In the genomic region with DNA sequence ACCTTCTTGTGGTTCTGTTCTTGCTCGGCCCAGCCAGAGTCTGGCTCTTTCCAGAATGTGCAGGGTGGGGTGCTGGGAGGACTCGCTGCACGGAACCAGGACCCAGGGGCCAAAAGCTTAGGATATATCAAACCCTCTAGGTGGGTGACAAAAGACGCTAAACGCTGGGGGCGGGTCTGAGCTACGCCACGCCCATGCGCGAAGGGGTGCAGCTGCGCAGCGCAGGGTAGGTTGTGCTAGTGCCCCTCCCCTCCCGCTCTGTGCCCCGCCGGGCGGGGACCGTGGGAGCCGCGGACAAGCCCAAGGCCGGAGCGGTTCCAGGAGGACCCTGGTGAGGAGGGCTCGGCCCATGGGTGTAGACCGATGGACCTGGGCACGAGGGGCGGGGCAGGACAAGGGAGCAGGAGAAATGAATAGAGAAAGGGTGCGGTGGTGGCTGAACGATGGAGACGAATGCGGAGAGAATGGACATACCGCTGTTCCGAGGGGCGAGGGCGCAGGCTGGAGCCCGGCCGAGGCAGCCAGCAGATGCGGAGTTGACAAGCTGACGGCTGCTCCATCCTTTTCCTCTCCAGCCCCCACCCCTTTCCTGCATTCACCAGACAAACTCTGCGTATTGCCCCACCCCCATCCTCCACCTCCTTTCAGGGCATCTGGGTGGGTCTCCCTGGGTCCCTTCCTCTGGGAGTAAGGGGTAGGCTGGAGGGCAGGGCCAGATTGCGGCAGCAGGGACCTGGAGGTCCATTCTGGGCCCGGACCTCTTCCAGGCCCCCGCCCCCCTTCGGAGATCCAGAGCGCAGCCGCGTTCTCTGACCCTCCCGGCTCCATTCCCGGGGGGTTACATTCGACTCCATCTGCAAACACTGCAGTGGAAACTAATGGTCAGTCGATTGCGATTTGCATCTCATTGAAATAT, we compare ENCODE assay signal across 8 cellular contexts.
A peak's percentile ranks its signal among the peaks of the same experiment; 100 is the strongest.
DNase-seq lines count a peak whose midpoint lies in the region; TF ChIP-seq lines count a peak whose summit lies in the region.

A gene with protein sequence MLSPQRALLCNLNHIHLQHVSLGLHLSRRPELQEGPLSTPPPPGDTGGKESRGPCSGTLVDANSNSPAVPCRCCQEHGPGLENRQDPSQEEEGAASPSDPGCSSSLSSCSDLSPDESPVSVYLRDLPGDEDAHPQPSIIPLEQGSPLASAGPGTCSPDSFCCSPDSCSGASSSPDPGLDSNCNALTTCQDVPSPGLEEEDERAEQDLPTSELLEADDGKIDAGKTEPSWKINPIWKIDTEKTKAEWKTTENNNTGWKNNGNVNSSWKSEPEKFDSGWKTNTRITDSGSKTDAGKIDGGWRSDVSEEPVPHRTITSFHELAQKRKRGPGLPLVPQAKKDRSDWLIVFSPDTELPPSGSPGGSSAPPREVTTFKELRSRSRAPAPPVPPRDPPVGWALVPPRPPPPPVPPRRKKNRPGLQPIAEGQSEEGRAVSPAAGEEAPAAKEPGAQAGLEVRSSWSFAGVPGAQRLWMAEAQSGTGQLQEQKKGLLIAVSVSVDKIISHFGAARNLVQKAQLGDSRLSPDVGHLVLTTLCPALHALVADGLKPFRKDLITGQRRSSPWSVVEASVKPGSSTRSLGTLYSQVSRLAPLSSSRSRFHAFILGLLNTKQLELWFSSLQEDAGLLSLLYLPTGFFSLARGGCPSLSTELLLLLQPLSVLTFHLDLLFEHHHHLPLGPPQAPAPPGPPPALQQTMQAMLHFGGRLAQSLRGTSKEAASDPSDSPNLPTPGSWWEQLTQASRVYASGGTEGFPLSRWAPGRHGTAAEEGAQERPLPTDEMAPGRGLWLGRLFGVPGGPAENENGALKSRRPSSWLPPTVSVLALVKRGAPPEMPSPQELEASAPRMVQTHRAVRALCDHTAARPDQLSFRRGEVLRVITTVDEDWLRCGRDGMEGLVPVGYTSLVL (plus strand): TSS at position 234 of the 916 bp plus-strand sequence. CDS start 880 bp downstream, outside the sequence.

- peak within 1 kb of the TSS; percentile 74 to 91 (median 82) for H3K27ac Mint-ChIP-seq in nephron
- H3K27ac Mint-ChIP-seq in stimulated activated naive CD8-positive, alpha-beta T cell treated with anti-CD3 and anti-CD28 coated beads, Interleukin-15, Interleukin-2, amounts not matched to agents 100 ng/mL and 50 ng/mL, for 24 hours = no peak within 1 kb of the TSS

- TF ChIP-seq POLR2A in GM19099 (IDR thresholded peaks at IDR 0.05; ENCODE audit: extremely low read depth, insufficient read length, low read depth) = peak; percentile 40
- peak; percentile 31; the same call in 1 of the 2 replicates for TF ChIP-seq POLR2A in Raji (IDR thresholded peaks at IDR 0.05; ENCODE audit: insufficient read depth, low read depth, low read length)

- TF ChIP-seq CTCF in foreskin fibroblast (IDR thresholded peaks at IDR 0.05; ENCODE audit: low read depth, low read length) (no peak), nephron (IDR thresholded peaks at IDR 0.05; ENCODE audit: unreplicated experiment in 3 of 3) (no peak)

- peak; percentile 75 for DNase-seq in activated naive CD4-positive, alpha-beta T cell treated with Interleukin-2 at 50 U/mL for 16 hours
- peak; percentile 73 to 89 for DNase-seq in foreskin fibroblast
- DNase-seq in HUDEP-2 (lab: John Stamatoyannopoulos, UW; ENCODE audit: unreplicated experiment in 76 of 76) = no peak
- no peak for DNase-seq in HCEC 1CT

- H3K36me3 Mint-ChIP-seq in nephron (ENCODE audit: low read depth) = peaks cover 12% of the 10 kb centered on the region
- peaks cover 34% of the 10 kb centered on the region for H3K36me3 Mint-ChIP-seq in stimulated activated naive CD8-positive, alpha-beta T cell treated with anti-CD3 and anti-CD28 coated beads, Interleukin-15, Interleukin-2, amounts not matched to agents 100 ng/mL and 50 ng/mL, for 24 hours (ENCODE audit: low read depth)

- H3K4me3 ChIP-seq in foreskin fibroblast (ENCODE audit: low read depth in 1 of 2, low read length in 2 of 2) = peak within 1 kb of the TSS; percentile 86 to 96

- H3K27me3 Mint-ChIP-seq in nephron (ENCODE audit: low read depth) = no peaks in the 10 kb centered on the region
- no peaks in the 10 kb centered on the region for H3K27me3 Mint-ChIP-seq in stimulated activated naive CD8-positive, alpha-beta T cell treated with anti-CD3 and anti-CD28 coated beads, Interleukin-15, Interleukin-2, amounts not matched to agents 100 ng/mL and 50 ng/mL, for 24 hours

- peak within 1 kb of the TSS; percentile 92 to 94 (median 92) for H3K4me3 Mint-ChIP-seq in nephron
- peak within 1 kb of the TSS; percentile 73 for H3K4me3 Mint-ChIP-seq in stimulated activated naive CD8-positive, alpha-beta T cell treated with anti-CD3 and anti-CD28 coated beads, Interleukin-15, Interleukin-2, amounts not matched to agents 100 ng/mL and 50 ng/mL, for 24 hours

- H3K9me3 Mint-ChIP-seq in nephron = no peaks in the 10 kb centered on the region
- no peaks in the 10 kb centered on the region for H3K9me3 Mint-ChIP-seq in stimulated activated naive CD8-positive, alpha-beta T cell treated with anti-CD3 and anti-CD28 coated beads, Interleukin-15, Interleukin-2, amounts not matched to agents 100 ng/mL and 50 ng/mL, for 24 hours

- H3K4me1 Mint-ChIP-seq in nephron = peaks cover 31% of the 10 kb centered on the region
- H3K4me1 Mint-ChIP-seq in stimulated activated naive CD8-positive, alpha-beta T cell treated with anti-CD3 and anti-CD28 coated beads, Interleukin-15, Interleukin-2, amounts not matched to agents 100 ng/mL and 50 ng/mL, for 24 hours (ENCODE audit: low read depth) = peaks cover 28% of the 10 kb centered on the region

Comparison
In these comparisons a context has a peak if more than half of its experiments do, and no peak if none do; other contexts are left out.
1. DNase-seq: peak in activated naive CD4-positive, alpha-beta T cell treated with Interleukin-2 at 50 U/mL for 16 hours (single experiment) and foreskin fibroblast (2 of 2); none in HUDEP-2 (0 of 76) and HCEC 1CT (single experiment).